31 cellular contexts compared by ENCODE assay signal in genomic region chr10:69007260-69007659, GRCh38. TPM values are rescaled to one million over a fixed set of nuclear protein-coding genes. Genes with fewer than 3 reads are reported as not detected.
A peak's percentile ranks its signal among the peaks of the same experiment; 100 is the strongest.
DNase-seq lines count a peak whose midpoint lies in the region; ATAC-seq and TF ChIP-seq lines count a peak whose summit lies in the region.
"Had no signal": no experiment of that assay in that cellular context is flagged by ENCODE, and none has a peak within 500 bp of the region (broad histone marks: within the 10 kb centered on the region; RNA-seq: fewer than 3 reads in every experiment).

No MANE protein-coding gene starts in this region.

- no peaks in the 10 kb centered on the region for H3K9me3 ChIP-seq in upper lobe of right lung
- H3K9me3 ChIP-seq: BLaER1 treated with 17β-estradiol and CSF1 and Interleukin-3, amounts not matched to agents 10 nM and 100 nM; Caco-2; testis; uterus had no signal

- H3K4me1 Mint-ChIP-seq in endothelial cell (ENCODE audit: unreplicated experiment) (peaks cover 5% of the 10 kb centered on the region), GM23338 (no peaks in the 10 kb centered on the region)
- H3K4me1 Mint-ChIP-seq: memory B cell, neural progenitor cell had no signal

- H3K27me3 ChIP-seq in HL-60 (ENCODE audit: insufficient read depth, poor library complexity, severe bottlenecking) (no peaks in the 10 kb centered on the region), foreskin keratinocyte (no peaks in the 10 kb centered on the region), GM23338 (ENCODE audit: insufficient read depth) (no peaks in the 10 kb centered on the region), upper lobe of right lung (no peaks in the 10 kb centered on the region)
- H3K27me3 ChIP-seq: BLaER1 treated with 17β-estradiol and CSF1 and Interleukin-3, amounts not matched to agents 10 nM and 100 nM; neural progenitor cell; testis; uterus had no signal

- no peak overlapping the region for H2AFZ ChIP-seq in GM23338
- H2AFZ ChIP-seq: neural progenitor cell, PC-9 had no signal

- no peaks in the 10 kb centered on the region for H3K9me3 Mint-ChIP-seq in endothelial cell (ENCODE audit: unreplicated experiment)
- no peaks in the 10 kb centered on the region for H3K9me3 Mint-ChIP-seq in GM23338
- H3K9me3 Mint-ChIP-seq: activated naive CD4-positive, alpha-beta T cell treated with anti-CD3 and anti-CD28 coated beads for 36 hours; activated T-cell treated with anti-CD3 and anti-CD28 coated beads, Interleukin-2, amount 50 U/mL, for 24 hours; dendritic cell treated with granulocyte-macrophage colony-stimulating factor and Interleukin-4, amounts not matched to agents 40 ng/mL and 50 ng/mL, for 4 days; memory B cell; neural progenitor cell; T-cell had no signal

- H3K27me3 Mint-ChIP-seq in endothelial cell (ENCODE audit: unreplicated experiment), result no peaks in the 10 kb centered on the region
- H3K27me3 Mint-ChIP-seq in GM23338 (ENCODE audit: insufficient read depth, low read depth, poor library complexity), result no peaks in the 10 kb centered on the region
- H3K27me3 Mint-ChIP-seq: activated T-cell treated with anti-CD3 and anti-CD28 coated beads, Interleukin-2, amount 50 U/mL, for 24 hours; dendritic cell treated with granulocyte-macrophage colony-stimulating factor and Interleukin-4, amounts not matched to agents 40 ng/mL and 50 ng/mL, for 4 days; memory B cell; progenitor cell of endocrine pancreas; T-cell had no signal

- H3K4me2 ChIP-seq in GM23338, result no peak overlapping the region
- H3K4me2 ChIP-seq: neural progenitor cell, PC-9 had no signal

- ATAC-seq in foreskin keratinocyte (no peak), GM23338 (no peak), upper lobe of right lung (no peak)
- ATAC-seq: HepG2, sciatic nerve, T-cell had no signal

- no peaks in the 10 kb centered on the region; the same call in 1 of the 2 replicates for H3K79me2 ChIP-seq in GM23338 (replicated peaks; ENCODE audit: insufficient read depth)

- H3K9me2 ChIP-seq in GM23338 (ENCODE audit: insufficient read depth), result no peaks in the 10 kb centered on the region

- no peaks in the 10 kb centered on the region for H3F3A ChIP-seq in GM23338 (replicated peaks; ENCODE audit: low read depth)

- H3K27ac Mint-ChIP-seq in endothelial cell (ENCODE audit: unreplicated experiment), result no peak overlapping the region
- H3K27ac Mint-ChIP-seq in GM23338, result no peak overlapping the region
- H3K27ac Mint-ChIP-seq: activated naive CD4-positive, alpha-beta T cell treated with anti-CD3 and anti-CD28 coated beads for 36 hours; dendritic cell treated with granulocyte-macrophage colony-stimulating factor and Interleukin-4, amounts not matched to agents 40 ng/mL and 50 ng/mL, for 4 days; memory B cell; neural progenitor cell; progenitor cell of endocrine pancreas; T-cell had no signal

- H3K4me3 ChIP-seq in HL-60 (replicated peaks; ENCODE audit: insufficient read depth, low read length), result no peak overlapping the region
- no peak overlapping the region for H3K4me3 ChIP-seq in GM23338
- H3K4me3 ChIP-seq in upper lobe of right lung, result no peak overlapping the region
- H3K4me3 ChIP-seq: BLaER1 treated with 17β-estradiol and CSF1 and Interleukin-3, amounts not matched to agents 10 nM and 100 nM; neural progenitor cell; PC-9; testis; uterus had no signal

- intact Hi-C loops in upper lobe of right lung (cut with DNase I), result loop anchor here (5.0 kb wide), 1 partner anchor 85 kb away; no protein-coding TSS in a partner anchor

- H3K36me3 Mint-ChIP-seq in endothelial cell (ENCODE audit: low read depth, unreplicated experiment) (peaks cover 4% of the 10 kb centered on the region), GM23338 (ENCODE audit: low read depth) (peaks cover 21% of the 10 kb centered on the region; the same call in 2 of the 3 replicates)

- H3K36me3 ChIP-seq in GM23338 (ENCODE audit: insufficient read depth), result peaks cover 24% of the 10 kb centered on the region
- H3K36me3 ChIP-seq in upper lobe of right lung, result peaks cover 51% of the 10 kb centered on the region
- H3K36me3 ChIP-seq: uterus had no signal

- H3K4me1 ChIP-seq in foreskin keratinocyte (peaks cover 2% of the 10 kb centered on the region), GM23338 (ENCODE audit: insufficient read depth) (no peaks in the 10 kb centered on the region), upper lobe of right lung (no peaks in the 10 kb centered on the region)
- H3K4me1 ChIP-seq: Caco-2, neural progenitor cell, testis, uterus had no signal

- H3K4me3 Mint-ChIP-seq in endothelial cell (ENCODE audit: unreplicated experiment) (no peak overlapping the region), GM23338 (no peak overlapping the region)
- H3K4me3 Mint-ChIP-seq: activated naive CD4-positive, alpha-beta T cell treated with anti-CD3 and anti-CD28 coated beads for 36 hours; activated T-cell treated with anti-CD3 and anti-CD28 coated beads, Interleukin-2, amount 50 U/mL, for 24 hours; dendritic cell treated with granulocyte-macrophage colony-stimulating factor and Interleukin-4, amounts not matched to agents 40 ng/mL and 50 ng/mL, for 4 days; memory B cell; neural progenitor cell; T-cell had no signal

- peak overlapping the region; percentile 52 for H3K27ac ChIP-seq in HL-60 (replicated peaks)
- no peak overlapping the region for H3K27ac ChIP-seq in foreskin keratinocyte
- H3K27ac ChIP-seq in GM23338 (ENCODE audit: low read depth), result no peak overlapping the region
- no peak overlapping the region for H3K27ac ChIP-seq in upper lobe of right lung
- H3K27ac ChIP-seq: neural progenitor cell, PC-9, testis, uterus had no signal

- in situ Hi-C loops in SK-MEL-5 (cut with HindIII; ENCODE audit: low pct_unique_long_range_greater_than_20kb, low sequenced_read_pairs), result no loop called here

- H4K20me1 ChIP-seq in GM23338 (replicated peaks; ENCODE audit: insufficient read depth), result 0 out of 2 replicates have a peak, but pooled peaks cover 8% of the 10 kb centered on the region
- H4K20me1 ChIP-seq: BLaER1 treated with 17β-estradiol and CSF1 and Interleukin-3, amounts not matched to agents 10 nM and 100 nM had no signal

- DNase-seq in activated CD8-positive, alpha-beta memory T cell treated with anti-CD3 and anti-CD28 coated beads, Interleukin-2, amount 50 U/mL, for 48 hours, result peak; percentile 18
- no peak for DNase-seq in activated CD8-positive, alpha-beta memory T cell treated with anti-CD3 and anti-CD28 coated beads, Interleukin-2, amount 50 U/mL, for 4 hours
- DNase-seq in HL-60 (ENCODE audit: low read depth in 1 of 2, low spot score in 1 of 2) (peak; percentile 38 to 66), SK-MEL-5 (ENCODE audit: low read depth, low spot score) (peak; percentile 6), foreskin keratinocyte (no peak), endothelial cell (ENCODE audit: low spot score) (no peak), GM23338 (ENCODE audit: low spot score) (no peak), upper lobe of right lung (no peak)
- DNase-seq: ACHN; activated CD4-positive, CD25-positive, alpha-beta regulatory T cell treated with anti-CD3 and anti-CD28 coated beads, Interleukin-2, amount 50 U/mL, for 72 hours; activated naive CD4-positive, alpha-beta T cell treated with anti-CD3 and anti-CD28 coated beads for 36 hours; activated T-cell treated with anti-CD3 and anti-CD28 coated beads, Interleukin-2, amount 50 U/mL, for 24 hours; amygdala; Caco-2; head of caudate nucleus; NCI-H2081; NCI-H345; NCI-H748 treated with DMSO at 0.1 percent for 48 hours; PC-9; SIG-M5; stimulated activated naive CD4-positive, alpha-beta T cell treated with Interleukin-2 at 50 U/mL for 16 hours; T-cell; testis; uterus had no signal

- TF ChIP-seq CTCF in HL-60 (IDR thresholded peaks at IDR 0.05; ENCODE audit: insufficient read depth, low read length), result peak; percentile 22
- peak; percentile 21 for TF ChIP-seq CTCF in foreskin keratinocyte (conservative IDR thresholded peaks at IDR 0.05)
- no peak for TF ChIP-seq CTCF in endothelial cell (IDR thresholded peaks at IDR 0.05; ENCODE audit: unreplicated experiment)
- TF ChIP-seq CTCF in GM23338 (conservative IDR thresholded peaks at IDR 0.05; ENCODE audit: low read depth in 2 of 2), result no peak
- no peak for TF ChIP-seq CTCF in upper lobe of right lung (IDR thresholded peaks at IDR 0.05)

TF ChIP-seq in GM23338, 12 proteins besides CTCF, POLR2A, EP300 and RAD21:
- TF ChIP-seq CREB1 (CRISPR knock-in tag; IDR thresholded peaks at IDR 0.05; ENCODE audit: low read depth) (no peak), ETS1 (IDR thresholded peaks at IDR 0.05) (no peak)

RNA-seq across cellular contexts. Expression of gene KIFBP, which starts 18.7 kb away (rescaled TPM):
- total RNA-seq in SK-MEL-5 (2014; rRNA removed; shearing (Covaris generic)), result 18.9 and 21.2 TPM in 2 replicates
- polyA plus RNA-seq in SK-MEL-5 (2015; cell fraction: cytosol; rRNA removed), result 15.8 and 16.0 TPM in 2 replicates
- 15.7 and 18.1 TPM in 2 replicates for polyA plus RNA-seq in SK-MEL-5 (2015; cell fraction: nucleus; rRNA removed)
- total RNA-seq in foreskin keratinocyte, result 40.8 and 43.8 TPM in 2 replicates
- polyA plus RNA-seq in foreskin keratinocyte, result 23.0 and 28.7 TPM in 2 replicates
- total RNA-seq in endothelial cell (ENCODE audit: unreplicated experiment), result 26.2 TPM
- 36.4 and 39.8 TPM in 2 replicates for total RNA-seq in GM23338 (2014; rRNA removed; shearing (Covaris generic))
- polyA plus RNA-seq in GM23338 (2016; fragmentation: Nextera tagmentation; extraction: Ambion mirVana), result 21.9 and 24.5 TPM in 2 replicates
- 21.4 TPM for total RNA-seq in upper lobe of right lung

RNA-seq across cellular contexts. Expression of gene DDX21, which starts 51.3 kb away (rescaled TPM):
- total RNA-seq in SK-MEL-5 (2014; rRNA removed; shearing (Covaris generic)), result 93.1 and 99.2 TPM in 2 replicates
- 75.3 and 91.7 TPM in 2 replicates for polyA plus RNA-seq in SK-MEL-5 (2015; cell fraction: cytosol; rRNA removed)
- 51.4 and 70.1 TPM in 2 replicates for polyA plus RNA-seq in SK-MEL-5 (2015; cell fraction: nucleus; rRNA removed)
- total RNA-seq in foreskin keratinocyte (125 and 149 TPM in 2 replicates), endothelial cell (ENCODE audit: unreplicated experiment) (38.5 TPM), upper lobe of right lung (56.0 TPM)
- polyA plus RNA-seq in foreskin keratinocyte (37.7 and 51.4 TPM in 2 replicates), GM23338 (2016; fragmentation: Nextera tagmentation; extraction: Ambion mirVana) (130 and 138 TPM in 2 replicates)
- 194 and 209 TPM in 2 replicates for total RNA-seq in GM23338 (2014; rRNA removed; shearing (Covaris generic))

Comparison
In these comparisons a context has a peak if more than half of its experiments do, and no peak if none do; other contexts are left out.
1. DNase-seq: peak in activated CD8-positive, alpha-beta memory T cell treated with anti-CD3 and anti-CD28 coated beads, Interleukin-2, amount 50 U/mL, for 48 hours (single experiment), HL-60 (2 of 2) and SK-MEL-5 (single experiment); none in activated CD8-positive, alpha-beta memory T cell treated with anti-CD3 and anti-CD28 coated beads, Interleukin-2, amount 50 U/mL, for 4 hours (single experiment), foreskin keratinocyte (0 of 2), endothelial cell (single experiment), GM23338 (single experiment) and upper lobe of right lung (single experiment).
2. CTCF ChIP-seq: peak in HL-60 (single experiment) and foreskin keratinocyte (single experiment); none in endothelial cell (single experiment), GM23338 (0 of 2) and upper lobe of right lung (single experiment).